In the genomic region with DNA sequence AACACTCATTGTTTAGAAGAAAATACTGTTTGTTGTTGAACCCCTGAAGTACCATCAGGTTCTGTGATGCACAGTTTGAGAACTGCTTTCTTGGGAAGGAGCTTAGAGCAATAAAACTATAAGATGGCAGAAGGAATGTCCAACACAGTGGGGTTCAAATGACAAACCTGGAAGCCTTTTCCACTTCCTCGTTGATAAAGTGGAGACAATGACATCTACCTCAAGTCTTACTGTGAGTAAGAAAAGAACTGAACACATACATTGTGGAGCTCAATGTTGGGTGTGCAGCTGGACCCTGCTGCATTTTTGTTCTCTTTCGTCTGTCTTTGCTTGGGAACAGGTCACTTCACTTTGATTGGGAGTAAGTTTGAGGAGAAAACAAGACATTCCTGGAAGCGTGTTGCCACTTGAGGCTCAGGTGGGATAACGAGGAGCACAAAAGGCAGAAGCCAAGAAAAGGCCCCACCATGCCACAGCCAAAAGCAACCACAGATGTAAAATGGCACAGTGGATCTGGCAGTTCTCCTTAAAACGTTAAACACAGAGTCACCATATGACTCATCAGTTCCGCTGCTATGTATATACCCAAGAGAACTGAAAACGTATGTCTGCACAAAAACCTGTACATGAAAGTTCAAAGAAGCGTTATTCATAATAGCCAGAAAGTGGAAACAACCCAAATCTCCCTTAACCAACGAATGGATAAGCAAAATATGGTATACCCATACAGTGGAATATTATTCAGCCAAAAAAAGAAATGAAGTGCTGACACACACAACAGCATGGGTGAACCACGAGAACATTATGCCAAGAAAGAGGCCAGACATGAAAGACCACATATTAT, we compare ENCODE assay signal across 9 cellular contexts. TPM values are rescaled to one million over a fixed set of nuclear protein-coding genes. Genes with fewer than 3 reads are reported as not detected.
DNase-seq lines count a peak whose midpoint lies in the region; ATAC-seq, FAIRE-seq and TF ChIP-seq lines count a peak whose summit lies in the region.
"Had no signal": no experiment of that assay in that cellular context is flagged by ENCODE, and none has a peak within 500 bp of the region (broad histone marks: within the 10 kb centered on the region; RNA-seq: fewer than 3 reads in every experiment).

No MANE protein-coding gene starts in this region.

- RAD21 ChIA-PET in GM12878 (lab: Charles Lee; ENCODE audit: unreplicated experiment) = interaction anchor here (0.7 to 13.0 kb wide), 7 partner anchors 9 to 52 kb away, joined by 3 to 355 read pairs (median 9); partner anchors contain the start of gene SUB1

- H2AFZ ChIP-seq in GM12878 (ENCODE audit: control insufficient read depth, low read depth, low read length) = no peak overlapping the region

- H3K4me3 ChIP-seq in HL-60 (replicated peaks; ENCODE audit: insufficient read depth, low read length) (no peak overlapping the region), GM12878 (peak overlapping the region; percentile 12; the same call in 1 of the 2 replicates)
- H3K4me3 ChIP-seq: cardiac muscle cell had no signal

- peak; percentile 74 for ATAC-seq in GM21529 (IDR thresholded peaks at IDR 0.05; ENCODE audit: unreplicated experiment)
- ATAC-seq in GM12878 = peak; percentile 69
- no peak for ATAC-seq in Right ventricle myocardium superior (ENCODE audit: poor library complexity)

- H3K27ac ChIP-seq in HL-60 (replicated peaks) (no peak overlapping the region; the same call in 1 of the 2 replicates), GM12878 (ENCODE audit: control insufficient read depth, insufficient read depth) (peak overlapping the region; percentile 96)
- H3K27ac ChIP-seq: cardiac muscle cell had no signal

- peaks cover 1% of the 10 kb centered on the region for H3K79me2 ChIP-seq in GM12878 (ENCODE audit: control insufficient read depth, insufficient read depth, low read length)

- CTCF ChIA-PET in GM12878 (lab: Yijun Ruan, JAX) = interaction anchor here (0.7 to 5.8 kb wide), 8 partner anchors 11 to 53 kb away, joined by 3 to 44 read pairs (median 4); partner anchors contain the start of gene SUB1

- peak overlapping the region; percentile 76 for H3K4me2 ChIP-seq in GM12878 (ENCODE audit: control insufficient read depth, insufficient read depth)

- under 1% methylated on average over 10 of the region's 10 CpGs for WGBS in GM12878 (ENCODE audit: insufficient coverage, insufficient replicate concordance, low lambda C conversion rate, missing lambda C conversion rate)

- TF ChIP-seq CTCF in GM13977 (IDR thresholded peaks at IDR 0.05; ENCODE audit: extremely low read depth, insufficient read depth, missing control alignments) (no peak), HL-60 (IDR thresholded peaks at IDR 0.05; ENCODE audit: insufficient read depth, low read length) (no peak), GM12878 (IDR thresholded peaks at IDR 0.05 in 2 of 3, conservative IDR thresholded peaks at IDR 0.05 in 1 of 3; ENCODE audit: control insufficient read depth in 2 of 3, extremely low read depth in 1 of 3, insufficient read depth in 1 of 3, low read depth in 3 of 3, low read length in 3 of 3) (no peak), chondrocyte (IDR thresholded peaks at IDR 0.05) (no peak)

- SMC1A ChIA-PET in GM12878 (lab: Charles Lee; ENCODE audit: uncharacterized antibody, unreplicated experiment) = interaction anchor here (0.9 to 21.0 kb wide), 6 partner anchors 11 to 391 kb away, joined by 3 to 505 read pairs (median 11); partner anchors contain the start of gene SUB1

- no peaks in the 10 kb centered on the region for H3K36me3 Mint-ChIP-seq in chondrocyte (ENCODE audit: low read depth)

- no peak overlapping the region for H3K27ac Mint-ChIP-seq in chondrocyte (ENCODE audit: unreplicated experiment)

- H4K20me1 ChIP-seq in GM12878 (ENCODE audit: control insufficient read depth, insufficient read depth) = no peaks in the 10 kb centered on the region

- H3K27me3 ChIP-seq in HL-60 (ENCODE audit: insufficient read depth, poor library complexity, severe bottlenecking) (no peaks in the 10 kb centered on the region), GM12878 (replicated peaks in 1 of 2; ENCODE audit: control insufficient read depth in 2 of 2, insufficient read depth in 2 of 2, low read length in 1 of 2) (no peaks in the 10 kb centered on the region)
- H3K27me3 ChIP-seq: cardiac muscle cell had no signal

- no peak overlapping the region for H3K4me3 Mint-ChIP-seq in chondrocyte (ENCODE audit: unreplicated experiment)

- no peaks in the 10 kb centered on the region for H3K36me3 ChIP-seq in GM12878 (ENCODE audit: control insufficient read depth in 2 of 2, insufficient read depth in 2 of 2, low read length in 1 of 2)
- H3K36me3 ChIP-seq: cardiac muscle cell had no signal

- POLR2A ChIA-PET in GM12878 (lab: Charles Lee) = interaction anchor here (0.8 to 1.9 kb wide), 6 partner anchors 29 to 262 kb away, joined by 3 to 8 read pairs (median 5); no protein-coding TSS in a partner anchor

- peak overlapping the region; percentile 52 for H3K9ac ChIP-seq in GM12878 (ENCODE audit: control insufficient read depth, insufficient read depth, low read length)

- TF ChIP-seq POLR2A in GM12878 (IDR thresholded peaks at IDR 0.05; ENCODE audit: low read depth, low read length) = 0 out of 2 replicates have a peak, but pooled peaks have one; percentile 39

- intact Hi-C loops in GM12878 (cut with micrococcal nuclease; ENCODE audit: unreplicated experiment) (loop anchor here (1.0 kb wide), 2 partner anchors 31 to 43 kb away; partner anchors contain the start of gene SUB1), Right ventricle myocardium superior (cut with DNase I) (no loop called here)

- H3K9me3 Mint-ChIP-seq in chondrocyte (ENCODE audit: low read depth) = peaks cover 8% of the 10 kb centered on the region

- FAIRE-seq in GM12878 (lab: Jason Lieb, UNC) = peak; percentile 85

- peaks cover 55% of the 10 kb centered on the region for H3K4me1 ChIP-seq in GM12878 (ENCODE audit: control insufficient read depth, insufficient read depth, low read length)

- BruUV-seq in GM12878 (replicated peaks; lab: Mats Ljungman, UMichigan) = TSS peak; percentile 96

- DNase-seq in GM13977 (ENCODE audit: low spot score) (peak; percentile 42), HL-60 (ENCODE audit: low read depth in 1 of 2, low spot score in 1 of 2) (peak; percentile 28 to 78), GM12878 (ENCODE audit: low read depth, low spot score) (peak; percentile 97), Right ventricle myocardium superior (no peak), iPS-NIHi7 (ENCODE audit: extremely low spot score) (no peak), DMS 273 treated with DMSO at 0.1 percent for 48 hours (lab: John Stamatoyannopoulos, UW) (no peak), chondrocyte (ENCODE audit: low spot score) (no peak)

- H3K27me3 Mint-ChIP-seq in chondrocyte (ENCODE audit: low read depth) = no peaks in the 10 kb centered on the region

- H3K9me3 ChIP-seq in GM12878 (replicated peaks; ENCODE audit: control insufficient read depth, insufficient read depth, low read length) = peaks cover 2% of the 10 kb centered on the region; the same call in 1 of the 3 replicates

- in situ Hi-C loops in GM13977 (cut with MboI; ENCODE audit: low pct_unique_long_range_greater_than_20kb, low sequenced_read_pairs, unreplicated experiment) (no loop called here), GM12878 (cut with MboI) (no loop called here)

- TF ChIP-seq RAD21 in GM12878 (IDR thresholded peaks at IDR 0.05; ENCODE audit: insufficient read depth, low read depth, low read length) = peak; percentile 8; the same call in 1 of the 2 replicates

- peak; percentile 94 to 96 for TF ChIP-seq EP300 in GM12878 (IDR thresholded peaks at IDR 0.05; ENCODE audit: borderline replicate concordance in 1 of 2, control insufficient read depth in 1 of 2, low read depth in 2 of 2, low read length in 2 of 2)

- peaks cover 24% of the 10 kb centered on the region for H3K4me1 Mint-ChIP-seq in chondrocyte (ENCODE audit: low read depth)

RNA-seq across cellular contexts. Expression of gene SUB1, which starts 42.9 kb away (rescaled TPM):
- total RNA-seq in GM12878 (2013; cell fraction: nucleolus; rRNA removed) = 242 and 247 TPM in 2 replicates
- 468 and 620 TPM in 2 replicates for total RNA-seq in GM12878 (2014; rRNA removed)
- 1,079 and 1,213 TPM in 2 replicates for total RNA-seq in GM12878 (2014; rRNA removed; fragmentation: Illumina TruSeq; extraction: Trizol)
- total RNA-seq in GM12878 (2021) = 790 and 824 TPM in 2 replicates
- 219 TPM for polyA plus RNA-seq in GM12878 (2011; ENCODE audit: low read depth)
- polyA plus RNA-seq in GM12878 (2011; rRNA removed) = 1,077 and 2,276 TPM in 2 replicates
- polyA plus RNA-seq in GM12878 (2011; cell fraction: cytosol; rRNA removed) = 139 and 199 TPM in 2 replicates
- 177 and 416 TPM in 2 replicates for polyA plus RNA-seq in GM12878 (2011; cell fraction: nucleus; rRNA removed)
- 596 and 637 TPM in 2 replicates for polyA plus RNA-seq in GM12878 (2012)
- 871 and 973 TPM in 2 replicates for polyA plus RNA-seq in GM12878 (2014; fragmentation: Illumina TruSeq; extraction: Trizol)
- polyA plus RNA-seq in GM12878 (2014; fragmentation: Nextera tagmentation; extraction: Ambion mirVana) = 1,000 to 10,000 TPM; 1,885 to 2,316 TPM
- polyA plus RNA-seq in GM12878 (2014; rRNA removed) = 789 and 1,035 TPM in 2 replicates
- polyA plus RNA-seq in GM12878 (2016; fragmentation: Nextera tagmentation; extraction: Ambion mirVana) = 1,000 to 10,000 TPM; 2,588 to 2,785 TPM
- 84.2 and 91.5 TPM in 2 replicates for polyA minus RNA-seq in GM12878 (2011; rRNA and poly(A)+ RNA removed)
- 42.5 and 72.6 TPM in 2 replicates for polyA minus RNA-seq in GM12878 (2011; cell fraction: cytosol; rRNA and poly(A)+ RNA removed)
- 133 and 270 TPM in 2 replicates for polyA minus RNA-seq in GM12878 (2011; cell fraction: nucleus; rRNA and poly(A)+ RNA removed)
- 175 TPM for total RNA-seq in Right ventricle myocardium superior
- 157 to 211 TPM (median 163 TPM) in 3 replicates for total RNA-seq in chondrocyte

Comparison
In these comparisons a context has a peak if more than half of its experiments do, and no peak if none do; other contexts are left out.
1. DNase-seq: peak in GM13977 (single experiment), HL-60 (2 of 2) and GM12878 (single experiment); none in Right ventricle myocardium superior (single experiment), iPS-NIHi7 (single experiment), DMS 273 treated with DMSO at 0.1 percent for 48 hours (single experiment) and chondrocyte (single experiment).